8 cellular contexts compared by ENCODE assay signal in the genomic region with DNA sequence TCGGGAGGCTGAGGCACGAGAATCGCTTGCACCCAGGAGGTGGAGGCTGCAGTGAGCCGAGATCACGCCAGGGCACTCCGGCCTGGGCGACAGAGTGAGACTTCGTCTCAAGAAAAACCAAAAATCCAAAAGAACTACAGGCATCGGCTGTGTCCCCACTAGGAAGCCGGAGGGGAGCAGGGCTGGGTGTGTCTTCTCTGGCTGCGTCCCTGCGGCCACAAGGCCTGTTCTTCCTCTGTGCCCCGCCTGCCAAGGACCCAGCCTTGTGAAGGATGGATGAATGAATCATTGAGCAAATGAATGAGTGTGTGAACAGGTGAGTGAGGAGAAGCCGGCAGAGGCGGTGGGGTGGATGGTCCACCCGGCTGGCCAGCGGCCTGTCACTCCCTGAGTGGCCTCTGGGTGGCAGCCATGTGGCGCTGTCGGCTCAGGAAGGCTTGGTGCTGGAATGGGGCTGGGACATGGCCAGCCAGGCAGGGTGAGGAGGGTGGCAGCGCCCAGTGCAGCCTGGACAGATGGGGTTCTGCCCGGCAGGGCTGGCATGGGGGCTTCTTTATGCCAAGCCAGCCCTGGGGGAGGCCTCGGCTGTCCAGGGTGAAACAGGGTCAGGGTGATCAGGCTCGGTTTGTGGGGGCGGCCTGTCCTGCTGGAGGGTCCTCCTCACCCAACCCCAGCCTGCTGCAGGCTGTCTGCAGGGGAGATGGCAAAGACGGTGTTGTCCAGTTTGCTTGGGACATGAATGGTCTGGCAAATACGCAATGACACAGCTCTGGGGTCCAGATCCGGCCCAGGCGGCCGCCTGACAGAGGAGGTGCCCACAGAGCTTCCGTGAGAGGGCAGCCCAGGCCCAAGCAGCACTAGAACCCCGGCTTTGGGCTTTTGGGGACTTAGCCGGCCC. TPM values are rescaled to one million over a fixed set of nuclear protein-coding genes. Genes with fewer than 3 reads are reported as not detected.
A peak's percentile ranks its signal among the peaks of the same experiment; 100 is the strongest.
DNase-seq lines count a peak whose midpoint lies in the region; ATAC-seq and TF ChIP-seq lines count a peak whose summit lies in the region.

No MANE protein-coding gene starts in this region.

- no peaks in the 10 kb centered on the region for H3K36me3 Mint-ChIP-seq in WTC11

- POLR2A ChIA-PET in WTC11 (lab: Charles Lee) = no interaction called here

- H3K27ac ChIP-seq in caudate nucleus (ENCODE audit: low read depth, low read length) = no peak overlapping the region

- no peaks in the 10 kb centered on the region for H3K9me3 Mint-ChIP-seq in WTC11

- CTCF ChIA-PET in WTC11 (lab: Charles Lee) = interaction anchor here (0.6 to 1.4 kb wide), 6 partner anchors 66 to 250 kb away, joined by 3 to 6 read pairs (median 4); no protein-coding TSS in a partner anchor

- no peak overlapping the region for H3K4me3 Mint-ChIP-seq in WTC11

- ATAC-seq in WTC11 (peak; percentile 85), HG02571 (IDR thresholded peaks at IDR 0.05; ENCODE audit: unreplicated experiment) (no peak)

- peaks cover 24% of the 10 kb centered on the region for H3K4me1 Mint-ChIP-seq in WTC11

- DNase-seq in Ammon's horn (ENCODE audit: low spot score) (peak; percentile 90), H4 (ENCODE audit: low spot score) (peak; percentile 70), NCI-H345 (lab: John Stamatoyannopoulos, UW) (peak; percentile 82), WTC11 (ENCODE audit: low spot score) (peak; percentile 89), caudate nucleus (lab: John Stamatoyannopoulos, UW) (peak in 58 of 61 donors; percentile 5 to 84 (median 59)), kidney glomerular epithelial cell (lab: John Stamatoyannopoulos, UW) (peak; percentile 71)
- DNase-seq in stimulated activated CD4-positive, alpha-beta T cell treated with anti-CD3 and anti-CD28 coated beads, Interleukin-2, amount 100 ng/mL, for 4 hours (ENCODE audit: low read depth) = peak; percentile 35

- no peak overlapping the region for H3K27ac Mint-ChIP-seq in WTC11

- no peaks in the 10 kb centered on the region for H3K27me3 Mint-ChIP-seq in WTC11 (ENCODE audit: low read depth)

- peak; percentile 95 for TF ChIP-seq CTCF in WTC11 (IDR thresholded peaks at IDR 0.05)

TF ChIP-seq in WTC11, 78 proteins besides CTCF, POLR2A, EP300 and RAD21:
- TF ChIP-seq, protein P1, sequence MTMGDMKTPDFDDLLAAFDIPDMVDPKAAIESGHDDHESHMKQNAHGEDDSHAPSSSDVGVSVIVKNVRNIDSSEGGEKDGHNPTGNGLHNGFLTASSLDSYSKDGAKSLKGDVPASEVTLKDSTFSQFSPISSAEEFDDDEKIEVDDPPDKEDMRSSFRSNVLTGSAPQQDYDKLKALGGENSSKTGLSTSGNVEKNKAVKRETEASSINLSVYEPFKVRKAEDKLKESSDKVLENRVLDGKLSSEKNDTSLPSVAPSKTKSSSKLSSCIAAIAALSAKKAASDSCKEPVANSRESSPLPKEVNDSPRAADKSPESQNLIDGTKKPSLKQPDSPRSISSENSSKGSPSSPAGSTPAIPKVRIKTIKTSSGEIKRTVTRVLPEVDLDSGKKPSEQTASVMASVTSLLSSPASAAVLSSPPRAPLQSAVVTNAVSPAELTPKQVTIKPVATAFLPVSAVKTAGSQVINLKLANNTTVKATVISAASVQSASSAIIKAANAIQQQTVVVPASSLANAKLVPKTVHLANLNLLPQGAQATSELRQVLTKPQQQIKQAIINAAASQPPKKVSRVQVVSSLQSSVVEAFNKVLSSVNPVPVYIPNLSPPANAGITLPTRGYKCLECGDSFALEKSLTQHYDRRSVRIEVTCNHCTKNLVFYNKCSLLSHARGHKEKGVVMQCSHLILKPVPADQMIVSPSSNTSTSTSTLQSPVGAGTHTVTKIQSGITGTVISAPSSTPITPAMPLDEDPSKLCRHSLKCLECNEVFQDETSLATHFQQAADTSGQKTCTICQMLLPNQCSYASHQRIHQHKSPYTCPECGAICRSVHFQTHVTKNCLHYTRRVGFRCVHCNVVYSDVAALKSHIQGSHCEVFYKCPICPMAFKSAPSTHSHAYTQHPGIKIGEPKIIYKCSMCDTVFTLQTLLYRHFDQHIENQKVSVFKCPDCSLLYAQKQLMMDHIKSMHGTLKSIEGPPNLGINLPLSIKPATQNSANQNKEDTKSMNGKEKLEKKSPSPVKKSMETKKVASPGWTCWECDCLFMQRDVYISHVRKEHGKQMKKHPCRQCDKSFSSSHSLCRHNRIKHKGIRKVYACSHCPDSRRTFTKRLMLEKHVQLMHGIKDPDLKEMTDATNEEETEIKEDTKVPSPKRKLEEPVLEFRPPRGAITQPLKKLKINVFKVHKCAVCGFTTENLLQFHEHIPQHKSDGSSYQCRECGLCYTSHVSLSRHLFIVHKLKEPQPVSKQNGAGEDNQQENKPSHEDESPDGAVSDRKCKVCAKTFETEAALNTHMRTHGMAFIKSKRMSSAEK (CRISPR knock-in tag; IDR thresholded peaks at IDR 0.05; ENCODE audit: borderline replicate concordance) = no peak
- TF ChIP-seq ESRRA (CRISPR knock-in tag; IDR thresholded peaks at IDR 0.05; ENCODE audit: borderline replicate concordance) (0 out of 2 replicates have a peak, but pooled peaks have one; percentile 33), HMGXB4 (CRISPR knock-in tag; IDR thresholded peaks at IDR 0.05) (0 out of 2 replicates have a peak, but pooled peaks have one; percentile 31)

RNA-seq across cellular contexts. Expression of gene SLC25A10, which starts 21.7 kb away (rescaled TPM):
- total RNA-seq in H4 (2014; rRNA removed; shearing (Covaris generic)) = 51.6 and 77.0 TPM in 2 replicates
- total RNA-seq in WTC11 (2021) = 34.0 to 38.7 TPM (median 37.9 TPM) in 3 replicates

RNA-seq across cellular contexts. Expression of gene MRPL12, which starts 30.6 kb away (rescaled TPM):
- total RNA-seq in H4 (2014; rRNA removed; shearing (Covaris generic)) = 16.9 and 21.9 TPM in 2 replicates
- 134 to 139 TPM (median 136 TPM) in 3 replicates for total RNA-seq in WTC11 (2021)

RNA-seq across cellular contexts. Expression of gene HGS, which starts 49.9 kb away (rescaled TPM):
- total RNA-seq in H4 (2014; rRNA removed; shearing (Covaris generic)) = 26.6 and 38.3 TPM in 2 replicates
- total RNA-seq in WTC11 (2021) = 83.7 to 113 TPM (median 90.8 TPM) in 3 replicates

RNA-seq across cellular contexts. Expression of gene ARL16, which starts 50.2 kb away (rescaled TPM):
- total RNA-seq in H4 (2014; rRNA removed; shearing (Covaris generic)) = 31.1 and 47.5 TPM in 2 replicates
- 44.7 to 46.7 TPM (median 45.4 TPM) in 3 replicates for total RNA-seq in WTC11 (2021)

Comparison
In these comparisons a context has a peak if more than half of its experiments do, and no peak if none do; other contexts are left out.
1. DNase-seq: peak in every context shown above with its lines; median percentile 90 in Ammon's horn; 89 in WTC11; 82 in NCI-H345; 71 in kidney glomerular epithelial cell; 70 in H4; 59 in caudate nucleus; 35 in stimulated activated CD4-positive, alpha-beta T cell treated with anti-CD3 and anti-CD28 coated beads, Interleukin-2, amount 100 ng/mL, for 4 hours.